16 cellular contexts compared by ENCODE assay signal in genomic region chrX:20260885-20261284, GRCh38.
"Had no signal": no experiment of that assay in that cellular context is flagged by ENCODE, and none has a peak within 500 bp of the region (broad histone marks: within the 10 kb centered on the region; RNA-seq: fewer than 3 reads in every experiment).

No MANE protein-coding gene starts in this region.

- H3K4me3 ChIP-seq: adrenal gland, colonic mucosa, heart left ventricle, upper lobe of left lung had no signal

- H3K36me3 ChIP-seq: adrenal gland, colonic mucosa, heart left ventricle, upper lobe of left lung, WERI-Rb-1 had no signal

- H3K9me3 ChIP-seq: adrenal gland, colonic mucosa, heart left ventricle, upper lobe of left lung had no signal

- H3K27me3 ChIP-seq: adrenal gland, colonic mucosa, upper lobe of left lung had no signal

- DNase-seq: activated CD4-positive, alpha-beta T cell treated with anti-CD3 and anti-CD28 coated beads, Interleukin-2, amount 10 ng/mL, durations not matched to agents 24 days and 14 days; activated CD8-positive, alpha-beta memory T cell treated with anti-CD3 and anti-CD28 coated beads, Interleukin-2, amount 10 ng/mL, durations not matched to agents 7 days and 5 days; activated naive CD4-positive, alpha-beta T cell; adrenal gland; caudate nucleus; colonic mucosa; heart left ventricle; islet precursor cell; mammary epithelial cell; naive thymus-derived CD4-positive, alpha-beta T cell; nucleus accumbens; stimulated activated CD4-positive, alpha-beta T cell treated with anti-CD3 and anti-CD28 coated beads, Interleukin-2, amount 100 ng/mL, for 24 hours; stimulated activated naive CD8-positive, alpha-beta T cell treated with anti-CD3 and anti-CD28 coated beads, Interleukin-15, Interleukin-2, amounts not matched to agents 100 U/mL and 50 U/mL, for 24 hours; T1000; upper lobe of left lung; WERI-Rb-1 had no signal

- H3K4me1 ChIP-seq: colonic mucosa had no signal
